ENCODE assay signal across 24 cellular contexts in the genomic region with DNA sequence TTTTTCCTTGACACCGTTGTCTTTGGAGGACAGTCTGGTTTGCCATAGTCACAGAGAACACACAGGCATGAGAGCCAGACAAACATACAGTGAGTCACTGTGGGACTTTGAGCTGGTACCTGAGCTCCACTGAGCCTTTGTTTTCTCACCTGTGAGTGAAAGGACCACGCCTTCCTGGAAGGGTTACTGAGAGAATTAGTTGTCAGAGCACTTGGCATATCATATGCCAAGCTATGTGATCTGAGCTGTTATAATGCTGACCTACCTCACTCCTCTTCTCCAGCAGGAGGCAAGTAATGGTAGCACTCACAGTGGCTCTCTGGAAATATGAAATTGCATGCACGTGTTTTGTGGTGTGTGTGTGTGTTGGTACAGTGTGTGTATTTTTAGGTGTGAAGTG. TPM values are rescaled to one million over a fixed set of nuclear protein-coding genes. Genes with fewer than 3 reads are reported as not detected.
A peak's percentile ranks its signal among the peaks of the same experiment; 100 is the strongest.
DNase-seq lines count a peak whose midpoint lies in the region; ATAC-seq, FAIRE-seq and TF ChIP-seq lines count a peak whose summit lies in the region.
"Had no signal": no experiment of that assay in that cellular context is flagged by ENCODE, and none has a peak within 500 bp of the region (broad histone marks: within the 10 kb centered on the region; RNA-seq: fewer than 3 reads in every experiment).

No MANE protein-coding gene starts in this region.

- no peaks in the 10 kb centered on the region for H3F3A ChIP-seq in PC-3 (ENCODE audit: low read length, unreplicated experiment)

- no peaks in the 10 kb centered on the region for H4K20me1 ChIP-seq in PC-3 (ENCODE audit: low read length)

- POLR2A ChIA-PET in PC-3 (lab: Charles Lee; ENCODE audit: unreplicated experiment), result no interaction called here

- TF ChIP-seq POLR2A in transverse colon (IDR thresholded peaks at IDR 0.05), result no peak

- no peak for DNase-seq in HTR-8/SVneo (ENCODE audit: insufficient read length, low spot score)
- DNase-seq in PC-3, result peak; percentile 74
- peak; percentile 23 for DNase-seq in left lobe of liver (ENCODE audit: low spot score)
- peak; percentile 71 for DNase-seq in transverse colon
- no peak for DNase-seq in NCI-H2227 (lab: John Stamatoyannopoulos, UW; ENCODE audit: unreplicated experiment)
- DNase-seq in RPMI8226, result no peak
- DNase-seq in NK-92 treated with Interleukin-12 subunit alpha and Interleukin-12 subunit beta, amount 100 ng/mL, for 24 hours (lab: John Stamatoyannopoulos, UW), result no peak
- DNase-seq: activated CD4-positive, alpha-beta T cell treated with anti-CD3 and anti-CD28 coated beads, Interleukin-2, amount 50 U/mL, for 1 hour; activated effector memory CD4-positive, alpha-beta T cell treated with Interleukin-2 at 50 U/mL for 16 hours; activated naive CD8-positive, alpha-beta T cell treated with anti-CD3 and anti-CD28 coated beads, Interleukin-2, amount 50 U/mL, for 24 hours; CD4-positive, CD25-positive, alpha-beta regulatory T cell; heart right ventricle; NCI-H1048; NCI-H2107; NCI-H526; occipital lobe; OCI-M1; stimulated activated CD4-positive, alpha-beta T cell treated with anti-CD3 and anti-CD28 coated beads, Interleukin-15, amount 100 ng/mL, for 24 hours; WERI-Rb-1 had no signal

- no peak overlapping the region for H3K4me2 ChIP-seq in PC-3 (ENCODE audit: low read length)
- H3K4me2 ChIP-seq: KMS-11 had no signal

- H3K27me3 ChIP-seq in PC-3 (ENCODE audit: low read length) (no peaks in the 10 kb centered on the region), transverse colon (no peaks in the 10 kb centered on the region)
- H3K27me3 ChIP-seq: heart right ventricle, right atrium auricular region had no signal

- H3K79me2 ChIP-seq in PC-3 (ENCODE audit: low read length), result no peaks in the 10 kb centered on the region

- no peak overlapping the region for H3K27ac ChIP-seq in PC-3 (ENCODE audit: low read length)
- H3K27ac ChIP-seq in transverse colon, result peak overlapping the region; percentile 10 to 79 (median 71)
- H3K27ac ChIP-seq: coronary artery, heart right ventricle, KMS-11, right atrium auricular region, WERI-Rb-1 had no signal

- intact Hi-C loops in PC-3 (cut with micrococcal nuclease) (no loop called here), transverse colon (cut with DNase I; ENCODE audit: low total_unique reads) (loop anchor here (10.0 kb wide), 1 partner anchor 60 kb away; a partner anchor contains a TSS)

- H3K9me2 ChIP-seq in PC-3 (replicated peaks; ENCODE audit: low read length), result no peaks in the 10 kb centered on the region

- H2AFZ ChIP-seq in PC-3 (ENCODE audit: low read length), result no peak overlapping the region

- H3K9me3 ChIP-seq in PC-3 (ENCODE audit: low read length), result no peaks in the 10 kb centered on the region
- H3K9me3 ChIP-seq in transverse colon, result no peaks in the 10 kb centered on the region
- H3K9me3 ChIP-seq: heart right ventricle, right atrium auricular region had no signal

- no peaks in the 10 kb centered on the region for H3K36me3 ChIP-seq in PC-3 (ENCODE audit: low read depth, low read length)
- H3K36me3 ChIP-seq in transverse colon, result no peaks in the 10 kb centered on the region
- H3K36me3 ChIP-seq: heart right ventricle, right atrium auricular region, WERI-Rb-1 had no signal

- TF ChIP-seq CTCF in PC-3 (conservative IDR thresholded peaks at IDR 0.05; ENCODE audit: low read depth, low read length) (no peak), transverse colon (IDR thresholded peaks at IDR 0.05) (peak in 2 of 5 experiments; percentile 40 to 58)

- H3K4me3 ChIP-seq in PC-3 (ENCODE audit: low read length) (no peak overlapping the region), transverse colon (no peak overlapping the region)
- H3K4me3 ChIP-seq: coronary artery, heart right ventricle, right atrium auricular region had no signal

- BruUV-seq in PC-3 (replicated peaks; lab: Mats Ljungman, UMichigan), result no TSS peak

- H3K4me1 ChIP-seq in PC-3 (ENCODE audit: insufficient read depth, low read length) (peaks cover 11% of the 10 kb centered on the region; the same call in 1 of the 2 replicates), transverse colon (peaks cover 4 to 24% (median 14%) of the 10 kb centered on the region in 4 donors)

- no peak for TF ChIP-seq EP300 in transverse colon (IDR thresholded peaks at IDR 0.05; ENCODE audit: low read depth)

- ATAC-seq in PC-3 (no peak), left lobe of liver (peak; percentile 11)
- ATAC-seq: activated naive CD8-positive, alpha-beta T cell treated with anti-CD3 and anti-CD28 coated beads, Interleukin-2, amount 50 U/mL, for 24 hours; heart right ventricle had no signal

- no peak overlapping the region for H3K9ac ChIP-seq in PC-3 (ENCODE audit: low read length)
- H3K9ac ChIP-seq: KMS-11 had no signal

- in situ Hi-C loops in transverse colon (cut with MboI; ENCODE audit: low pct_ligation_motif_present in 1 of 4, low pct_unique_long_range_greater_than_20kb in 1 of 4, low sequenced_read_pairs in 3 of 4), result no loop called here

- FAIRE-seq in HTR-8/SVneo (lab: Jason Lieb, UNC), result peak; percentile 31
- FAIRE-seq: H1 had no signal

- 17 to 52% methylated on average over 2 to 3 of the region's 3 CpGs for WGBS in transverse colon (ENCODE audit: low coverage in 1 of 2), 2 donors

- CTCF ChIA-PET in PC-3 (lab: Charles Lee), result no interaction called here

RNA-seq across cellular contexts. Expression of a gene that starts 59.7 kb away (rescaled TPM):
- 0.12 and 0.47 TPM in 2 replicates for total RNA-seq in PC-3 (2014; rRNA removed)
- 50.3 TPM for total RNA-seq in left lobe of liver
- total RNA-seq in transverse colon, result 10 to 100 TPM in 3 of 4 donors, 1 to 10 TPM in 1; 6.8 to 19.5 (median 17.9) TPM
- total RNA-seq: CD4-positive, CD25-positive, alpha-beta regulatory T cell; T-helper 2 cell treated with Interferon-gamma antibody and Interleukin-4, amounts not matched to agents 100 ng/mL and 5 ng/mL, for 36 hours had no signal

Comparison
In these comparisons a context has a peak if more than half of its experiments do, and no peak if none do; other contexts are left out.
1. DNase-seq: peak in PC-3 (single experiment), left lobe of liver (single experiment) and transverse colon (single experiment); none in HTR-8/SVneo (single experiment), NCI-H2227 (single experiment), RPMI8226 (single experiment) and NK-92 treated with Interleukin-12 subunit alpha and Interleukin-12 subunit beta, amount 100 ng/mL, for 24 hours (single experiment).